In the genomic region with DNA sequence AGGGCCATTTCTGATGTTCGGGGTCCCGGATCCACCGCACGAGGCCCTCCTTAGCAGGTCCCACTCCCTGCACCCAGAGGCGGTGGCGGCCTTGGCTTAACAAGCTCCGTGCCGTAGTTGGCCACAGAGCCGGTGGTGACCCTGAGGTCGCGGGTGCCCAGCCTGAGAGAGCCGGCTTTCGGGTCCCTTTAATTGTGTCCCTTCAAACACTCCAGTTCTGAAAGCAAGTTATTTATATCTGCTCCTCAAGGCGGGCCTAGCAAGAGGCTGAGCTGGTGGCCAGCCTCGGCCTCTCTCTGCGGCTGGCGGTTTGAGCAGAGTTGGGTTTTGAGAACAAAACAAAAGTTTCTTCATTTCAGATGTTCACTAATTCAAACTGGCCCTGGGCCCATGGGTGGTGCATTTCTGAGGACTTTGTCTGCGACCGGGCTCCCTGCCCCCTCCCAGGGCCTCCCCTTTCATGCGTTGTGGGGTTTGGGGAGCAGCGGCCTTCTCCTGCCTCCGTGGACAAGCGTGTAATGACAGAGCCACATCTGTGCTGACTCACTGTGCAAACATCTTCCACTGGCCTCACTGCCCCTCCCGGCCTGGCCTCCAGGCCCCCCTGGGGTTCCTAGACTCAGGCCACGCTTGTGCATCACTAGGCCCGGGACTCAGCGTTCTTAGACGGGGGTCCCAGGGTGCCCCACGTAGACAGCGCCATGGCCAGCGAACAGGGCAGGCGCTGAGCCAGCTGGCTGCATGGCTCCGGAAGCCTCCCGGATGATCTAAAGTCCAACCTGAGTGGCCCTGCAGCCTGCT, we compare ENCODE assay signal across 11 cellular contexts. TPM values are rescaled to one million over a fixed set of nuclear protein-coding genes. Genes with fewer than 3 reads are reported as not detected.
DNase-seq lines count a peak whose midpoint lies in the region; ATAC-seq and TF ChIP-seq lines count a peak whose summit lies in the region.
"Had no signal": no experiment of that assay in that cellular context is flagged by ENCODE, and none has a peak within 500 bp of the region (broad histone marks: within the 10 kb centered on the region; RNA-seq: fewer than 3 reads in every experiment).

No MANE protein-coding gene starts in this region.

- no peak overlapping the region for H3K27ac ChIP-seq in RWPE2 (ENCODE audit: poor library complexity, severe bottlenecking)

- peak overlapping the region; percentile 96 for H3K27ac Mint-ChIP-seq in osteocyte (ENCODE audit: unreplicated experiment)
- H3K27ac Mint-ChIP-seq: T-helper 1 cell treated with Interleukin-12 subunit alpha and Interleukin-12 subunit beta and Interleukin-4 antibody, amounts not matched to agents 30 μg/mL and 1 μg/mL, for 36 hours had no signal

- no peaks in the 10 kb centered on the region for H3K9me3 Mint-ChIP-seq in osteocyte (ENCODE audit: unreplicated experiment)
- H3K9me3 Mint-ChIP-seq: T-helper 1 cell treated with Interleukin-12 subunit alpha and Interleukin-12 subunit beta and Interleukin-4 antibody, amounts not matched to agents 30 μg/mL and 1 μg/mL, for 36 hours had no signal

- no peak overlapping the region for H3K4me3 Mint-ChIP-seq in osteocyte (ENCODE audit: unreplicated experiment)
- H3K4me3 Mint-ChIP-seq: T-helper 1 cell treated with Interleukin-12 subunit alpha and Interleukin-12 subunit beta and Interleukin-4 antibody, amounts not matched to agents 30 μg/mL and 1 μg/mL, for 36 hours had no signal

- TF ChIP-seq CTCF in AG10803 (conservative IDR thresholded peaks at IDR 0.05; ENCODE audit: low read length) (no peak; the same call in 1 of the 2 replicates), RWPE2 (IDR thresholded peaks at IDR 0.05; ENCODE audit: poor library complexity, severe bottlenecking) (no peak), fibroblast of pulmonary artery (IDR thresholded peaks at IDR 0.05; ENCODE audit: low read length, missing control alignments) (no peak), osteocyte (IDR thresholded peaks at IDR 0.05) (no peak)

- H3K27me3 Mint-ChIP-seq in osteocyte (ENCODE audit: unreplicated experiment): no peaks in the 10 kb centered on the region

- H3K36me3 ChIP-seq in RWPE2 (ENCODE audit: low read depth): no peaks in the 10 kb centered on the region

- no peaks in the 10 kb centered on the region for H3K36me3 Mint-ChIP-seq in osteocyte (ENCODE audit: unreplicated experiment)

- H3K27me3 ChIP-seq in RWPE2 (ENCODE audit: insufficient read depth, poor library complexity, severe bottlenecking): no peaks in the 10 kb centered on the region

- H3K4me3 ChIP-seq in AG10803 (ENCODE audit: low read length) (peak overlapping the region; percentile 49), RWPE2 (ENCODE audit: severe bottlenecking) (no peak overlapping the region), fibroblast of pulmonary artery (replicated peaks; ENCODE audit: low read depth, low read length) (no peak overlapping the region)

- ATAC-seq in RWPE2 (ENCODE audit: low read depth) (peak; percentile 55; the same call in 2 of the 3 replicates), GM21526 (IDR thresholded peaks at IDR 0.05; ENCODE audit: low FRiP score, unreplicated experiment) (no peak), HG03521 (IDR thresholded peaks at IDR 0.05; ENCODE audit: unreplicated experiment) (no peak), esophagus mucosa (no peak)

- H3K4me1 Mint-ChIP-seq in osteocyte (ENCODE audit: unreplicated experiment): peaks cover 45% of the 10 kb centered on the region

- DNase-seq in AG10803 (ENCODE audit: low read depth) (peak; percentile 99), RWPE2 (ENCODE audit: low spot score) (no peak), fibroblast of pulmonary artery (ENCODE audit: low read depth) (peak; percentile 72), osteocyte (ENCODE audit: extremely low spot score, unreplicated experiment) (no peak), NCI-H187 (lab: John Stamatoyannopoulos, UW) (no peak)
- DNase-seq: COR-L47, NCI-H2029 treated with DMSO at 0.1 percent for 48 hours had no signal

- no peaks in the 10 kb centered on the region for H3K9me3 ChIP-seq in RWPE2 (ENCODE audit: severe bottlenecking)

- peaks cover 5% of the 10 kb centered on the region for H3K4me1 ChIP-seq in RWPE2 (ENCODE audit: insufficient read depth, poor library complexity, severe bottlenecking)

RNA-seq across cellular contexts. Expression of a gene that starts 49.4 kb away (rescaled TPM):
- total RNA-seq in osteocyte (1,552 and 1,672 TPM in 2 replicates), esophagus mucosa (3.3 TPM)

Comparison
In these comparisons a context has a peak if more than half of its experiments do, and no peak if none do; other contexts are left out.
1. DNase-seq: peak in AG10803 (single experiment) and fibroblast of pulmonary artery (single experiment); none in RWPE2 (single experiment), osteocyte (single experiment) and NCI-H187 (0 of 2).
2. RNA of a gene that starts 49.4 kb away (total RNA-seq): 1,552 to 1,672 TPM in osteocyte; 3.3 TPM in esophagus mucosa (single experiment); every median in the first group is over 100 times any median in the second.